ENCODE assay signal across 14 cellular contexts in the genomic region with DNA sequence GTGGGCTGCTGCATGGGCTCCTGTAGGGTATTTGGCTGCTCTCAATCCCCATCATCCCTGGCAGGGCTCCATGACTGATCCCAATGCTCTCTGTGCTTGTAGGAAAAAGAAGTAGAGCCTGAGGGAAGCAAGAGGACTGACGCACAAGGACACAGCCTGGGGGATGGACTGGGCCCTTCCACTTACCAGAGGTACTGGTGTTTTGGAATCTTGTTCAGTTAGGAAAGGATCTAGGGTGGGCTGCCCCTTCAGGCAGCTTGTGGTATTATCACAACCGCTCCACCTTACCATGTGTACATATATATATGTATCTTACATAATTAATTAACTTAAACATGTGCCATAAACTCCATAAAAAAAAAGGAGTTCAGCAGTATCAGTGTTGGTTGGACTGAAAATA. TPM values are rescaled to one million over a fixed set of nuclear protein-coding genes. Genes with fewer than 3 reads are reported as not detected.
DNase-seq lines count a peak whose midpoint lies in the region; ATAC-seq and TF ChIP-seq lines count a peak whose summit lies in the region.
"Had no signal": no experiment of that assay in that cellular context is flagged by ENCODE, and none has a peak within 500 bp of the region (broad histone marks: within the 10 kb centered on the region; RNA-seq: fewer than 3 reads in every experiment).

No MANE protein-coding gene starts in this region.

- intact Hi-C loops in activated CD8-positive, alpha-beta T cell treated with anti-CD3 and anti-CD28 coated beads for 36 hours (cut with micrococcal nuclease): no loop called here

- H3K4me3 ChIP-seq in endodermal cell (ENCODE audit: low read length): no peak overlapping the region
- H3K4me3 ChIP-seq in retinal pigment epithelial cell (ENCODE audit: low read length): no peak overlapping the region
- H3K4me3 ChIP-seq: adrenal gland, HAP-1 had no signal

- no peaks in the 10 kb centered on the region for H3K36me3 ChIP-seq in endodermal cell (ENCODE audit: control insufficient read depth, insufficient read depth, low read length)
- H3K36me3 ChIP-seq: adrenal gland, HAP-1 had no signal

- ATAC-seq in activated CD8-positive, alpha-beta T cell treated with anti-CD3 and anti-CD28 coated beads for 36 hours: peak; percentile 45
- no peak for ATAC-seq in activated CD8-positive, alpha-beta T cell treated with anti-CD3 and anti-CD28 coated beads, Interleukin-2, amount 10 ng/mL, durations not matched to agents 7 days and 5 days
- ATAC-seq: stimulated activated memory B cell treated with anti-CD40 and anti-IgM and Interleukin-4, amounts not matched to agents 10 μg/mL and 1 μg/mL and 100 μg/mL, for 72 hours had no signal

- H3K9me3 Mint-ChIP-seq in activated CD8-positive, alpha-beta T cell treated with anti-CD3 and anti-CD28 coated beads for 36 hours: no peaks in the 10 kb centered on the region
- H3K9me3 Mint-ChIP-seq in activated CD8-positive, alpha-beta T cell treated with anti-CD3 and anti-CD28 coated beads, Interleukin-2, amount 10 ng/mL, durations not matched to agents 7 days and 5 days (ENCODE audit: insufficient read depth): peaks cover 8% of the 10 kb centered on the region
- H3K9me3 Mint-ChIP-seq in endodermal cell: peaks cover 3% of the 10 kb centered on the region

- no peaks in the 10 kb centered on the region for H3K9me3 ChIP-seq in endodermal cell (ENCODE audit: control insufficient read depth, low read length)
- H3K9me3 ChIP-seq: adrenal gland, HAP-1 had no signal

- CTCF ChIA-PET in activated CD8-positive, alpha-beta T cell treated with anti-CD3 and anti-CD28 coated beads for 36 hours (lab: Charles Lee): interaction anchor here (0.7 to 2.6 kb wide), 7 partner anchors 8 to 90 kb away, joined by 3 to 13 read pairs (median 4); no protein-coding TSS in a partner anchor
- CTCF ChIA-PET in activated CD8-positive, alpha-beta T cell treated with anti-CD3 and anti-CD28 coated beads, Interleukin-2, amount 10 ng/mL, durations not matched to agents 7 days and 5 days (lab: Charles Lee): interaction anchor here (2.0 kb wide), 1 partner anchor 48 kb away, joined by 10 read pairs; no protein-coding TSS in a partner anchor

- no peaks in the 10 kb centered on the region for H3K27me3 Mint-ChIP-seq in activated CD8-positive, alpha-beta T cell treated with anti-CD3 and anti-CD28 coated beads for 36 hours
- no peaks in the 10 kb centered on the region for H3K27me3 Mint-ChIP-seq in activated CD8-positive, alpha-beta T cell treated with anti-CD3 and anti-CD28 coated beads, Interleukin-2, amount 10 ng/mL, durations not matched to agents 7 days and 5 days (ENCODE audit: low read depth)
- peaks cover 11% of the 10 kb centered on the region for H3K27me3 Mint-ChIP-seq in endodermal cell (ENCODE audit: insufficient read depth)
- H3K27me3 Mint-ChIP-seq: stimulated activated memory B cell treated with anti-CD40 and anti-IgM and Interleukin-4, amounts not matched to agents 10 μg/mL and 1 μg/mL and 100 μg/mL, for 72 hours had no signal

- no peak overlapping the region for H3K4me3 Mint-ChIP-seq in activated CD8-positive, alpha-beta T cell treated with anti-CD3 and anti-CD28 coated beads for 36 hours
- H3K4me3 Mint-ChIP-seq in activated CD8-positive, alpha-beta T cell treated with anti-CD3 and anti-CD28 coated beads, Interleukin-2, amount 10 ng/mL, durations not matched to agents 7 days and 5 days: no peak overlapping the region
- H3K4me3 Mint-ChIP-seq in endodermal cell: no peak overlapping the region
- H3K4me3 Mint-ChIP-seq: stimulated activated memory B cell treated with anti-CD40 and anti-IgM and Interleukin-4, amounts not matched to agents 10 μg/mL and 1 μg/mL and 100 μg/mL, for 72 hours had no signal

- H3K27ac Mint-ChIP-seq in activated CD8-positive, alpha-beta T cell treated with anti-CD3 and anti-CD28 coated beads for 36 hours: no peak overlapping the region
- no peak overlapping the region for H3K27ac Mint-ChIP-seq in activated CD8-positive, alpha-beta T cell treated with anti-CD3 and anti-CD28 coated beads, Interleukin-2, amount 10 ng/mL, durations not matched to agents 7 days and 5 days
- no peak overlapping the region for H3K27ac Mint-ChIP-seq in endodermal cell
- H3K27ac Mint-ChIP-seq: stimulated activated memory B cell treated with anti-CD40 and anti-IgM and Interleukin-4, amounts not matched to agents 10 μg/mL and 1 μg/mL and 100 μg/mL, for 72 hours had no signal

- TF ChIP-seq CTCF in activated CD8-positive, alpha-beta T cell treated with anti-CD3 and anti-CD28 coated beads for 36 hours (IDR thresholded peaks at IDR 0.05): peak; percentile 50
- TF ChIP-seq CTCF in endodermal cell (conservative IDR thresholded peaks at IDR 0.05) (peak; percentile 77), retinal pigment epithelial cell (conservative IDR thresholded peaks at IDR 0.05; ENCODE audit: low read depth, low read length) (peak; percentile 38), GM13977 (IDR thresholded peaks at IDR 0.05; ENCODE audit: extremely low read depth, insufficient read depth, missing control alignments) (no peak)

- peaks cover 3% of the 10 kb centered on the region for H3K36me3 Mint-ChIP-seq in activated CD8-positive, alpha-beta T cell treated with anti-CD3 and anti-CD28 coated beads for 36 hours (ENCODE audit: low read depth)
- no peaks in the 10 kb centered on the region for H3K36me3 Mint-ChIP-seq in activated CD8-positive, alpha-beta T cell treated with anti-CD3 and anti-CD28 coated beads, Interleukin-2, amount 10 ng/mL, durations not matched to agents 7 days and 5 days (ENCODE audit: low read depth)
- no peaks in the 10 kb centered on the region for H3K36me3 Mint-ChIP-seq in endodermal cell (ENCODE audit: low read depth)

- in situ Hi-C loops in GM13977 (cut with MboI; ENCODE audit: low pct_unique_long_range_greater_than_20kb, low sequenced_read_pairs, unreplicated experiment): no loop called here

- H3K4me1 Mint-ChIP-seq in activated CD8-positive, alpha-beta T cell treated with anti-CD3 and anti-CD28 coated beads for 36 hours (ENCODE audit: low read depth): no peaks in the 10 kb centered on the region
- H3K4me1 Mint-ChIP-seq in activated CD8-positive, alpha-beta T cell treated with anti-CD3 and anti-CD28 coated beads, Interleukin-2, amount 10 ng/mL, durations not matched to agents 7 days and 5 days (ENCODE audit: low read depth): no peaks in the 10 kb centered on the region
- H3K4me1 Mint-ChIP-seq in endodermal cell: peaks cover 6% of the 10 kb centered on the region
- H3K4me1 Mint-ChIP-seq: stimulated activated memory B cell treated with anti-CD40 and anti-IgM and Interleukin-4, amounts not matched to agents 10 μg/mL and 1 μg/mL and 100 μg/mL, for 72 hours had no signal

- 88% methylated on average over 1 of the region's 2 CpGs; no CpG with 5 or more reads in 1 of the 2 experiments for WGBS in endodermal cell (ENCODE audit: insufficient coverage in 1 of 2, insufficient read length in 1 of 2), 2 experiments

- H3K9ac ChIP-seq in endodermal cell (ENCODE audit: extremely low read depth, low read length, poor library complexity, severe bottlenecking): no peak overlapping the region

- POLR2A ChIA-PET in activated CD8-positive, alpha-beta T cell treated with anti-CD3 and anti-CD28 coated beads for 36 hours (lab: Charles Lee): no interaction called here
- POLR2A ChIA-PET in activated CD8-positive, alpha-beta T cell treated with anti-CD3 and anti-CD28 coated beads, Interleukin-2, amount 10 ng/mL, durations not matched to agents 7 days and 5 days (lab: Charles Lee): no interaction called here

- H3K27ac ChIP-seq in endodermal cell (ENCODE audit: low read depth, low read length): no peak overlapping the region
- H3K27ac ChIP-seq in caudate nucleus (ENCODE audit: low read depth, low read length): no peak overlapping the region
- H3K27ac ChIP-seq: adrenal gland had no signal

- DNase-seq in activated CD8-positive, alpha-beta T cell treated with anti-CD3 and anti-CD28 coated beads for 36 hours: peak; percentile 19
- no peak for DNase-seq in activated CD8-positive, alpha-beta T cell treated with anti-CD3 and anti-CD28 coated beads, Interleukin-2, amount 10 ng/mL, durations not matched to agents 7 days and 5 days
- DNase-seq in NCI-H69 (lab: John Stamatoyannopoulos, UW) (peak; percentile 8), endodermal cell (peak; percentile 71), retinal pigment epithelial cell (ENCODE audit: low read depth) (no peak), Ammon's horn (ENCODE audit: low spot score) (no peak), GM13977 (ENCODE audit: low spot score) (no peak), caudate nucleus (lab: John Stamatoyannopoulos, UW) (no peak)
- DNase-seq: adrenal gland, NCI-H524 treated with DMSO at 0.1 percent for 48 hours had no signal

- H3K27me3 ChIP-seq in endodermal cell (ENCODE audit: control insufficient read depth, insufficient read depth, low read length, poor library complexity, severe bottlenecking): no peaks in the 10 kb centered on the region
- H3K27me3 ChIP-seq: adrenal gland had no signal

- no peaks in the 10 kb centered on the region for H3K4me1 ChIP-seq in endodermal cell (ENCODE audit: control insufficient read depth, insufficient read depth, low read length)
- H3K4me1 ChIP-seq: adrenal gland, HAP-1 had no signal

RNA-seq across cellular contexts. Expression of gene SLC28A2, which starts 1.3 kb away (rescaled TPM):
- not detected for total RNA-seq in activated CD8-positive, alpha-beta T cell treated with anti-CD3 and anti-CD28 coated beads for 36 hours
- not detected for total RNA-seq in activated CD8-positive, alpha-beta T cell treated with anti-CD3 and anti-CD28 coated beads, Interleukin-2, amount 10 ng/mL, durations not matched to agents 7 days and 5 days
- total RNA-seq in endodermal cell: 1 to 10 TPM; 3.8 to 4.4 TPM
- polyA plus RNA-seq in endodermal cell (2013, experiment 1 of 2): 0.85 TPM
- 1.4 TPM for polyA plus RNA-seq in endodermal cell (2013, experiment 2 of 2)
- total RNA-seq: endothelial cell of umbilical vein; T-helper 1 cell treated with Interleukin-12 subunit alpha and Interleukin-12 subunit beta and Interleukin-4 antibody, amounts not matched to agents 30 ng/mL and 1 ng/mL, for 36 hours had no signal
- polyA plus RNA-seq: endothelial cell of umbilical vein had no signal

Comparison
In these comparisons a context has a peak if more than half of its experiments do, and no peak if none do; other contexts are left out.
1. DNase-seq: peak in activated CD8-positive, alpha-beta T cell treated with anti-CD3 and anti-CD28 coated beads for 36 hours (single experiment), NCI-H69 (single experiment) and endodermal cell (single experiment); none in activated CD8-positive, alpha-beta T cell treated with anti-CD3 and anti-CD28 coated beads, Interleukin-2, amount 10 ng/mL, durations not matched to agents 7 days and 5 days (single experiment), retinal pigment epithelial cell (single experiment), Ammon's horn (single experiment), GM13977 (single experiment) and caudate nucleus (0 of 61).
2. RNA of gene SLC28A2, which starts 1.3 kb away (total RNA-seq): 3.8 to 4.4 TPM in endodermal cell; not detected in activated CD8-positive, alpha-beta T cell treated with anti-CD3 and anti-CD28 coated beads for 36 hours and not detected in activated CD8-positive, alpha-beta T cell treated with anti-CD3 and anti-CD28 coated beads, Interleukin-2, amount 10 ng/mL, durations not matched to agents 7 days and 5 days; every median in the first group is over 4 times any median in the second.